2 cellular contexts compared by ENCODE assay signal in genomic region chr17:29016635-29017034, GRCh38.
TF ChIP-seq lines count a peak whose summit lies in the region.

No MANE protein-coding gene starts in this region.

TF ChIP-seq in WTC11, 78 proteins besides CTCF, POLR2A, EP300 and RAD21:
- TF ChIP-seq AFF4 (CRISPR knock-in tag; IDR thresholded peaks at IDR 0.05; ENCODE audit: borderline replicate concordance) (no peak), NR3C1 (CRISPR knock-in tag; conservative IDR thresholded peaks at IDR 0.05; ENCODE audit: low read depth) (no peak)
- TF ChIP-seq, protein P1, sequence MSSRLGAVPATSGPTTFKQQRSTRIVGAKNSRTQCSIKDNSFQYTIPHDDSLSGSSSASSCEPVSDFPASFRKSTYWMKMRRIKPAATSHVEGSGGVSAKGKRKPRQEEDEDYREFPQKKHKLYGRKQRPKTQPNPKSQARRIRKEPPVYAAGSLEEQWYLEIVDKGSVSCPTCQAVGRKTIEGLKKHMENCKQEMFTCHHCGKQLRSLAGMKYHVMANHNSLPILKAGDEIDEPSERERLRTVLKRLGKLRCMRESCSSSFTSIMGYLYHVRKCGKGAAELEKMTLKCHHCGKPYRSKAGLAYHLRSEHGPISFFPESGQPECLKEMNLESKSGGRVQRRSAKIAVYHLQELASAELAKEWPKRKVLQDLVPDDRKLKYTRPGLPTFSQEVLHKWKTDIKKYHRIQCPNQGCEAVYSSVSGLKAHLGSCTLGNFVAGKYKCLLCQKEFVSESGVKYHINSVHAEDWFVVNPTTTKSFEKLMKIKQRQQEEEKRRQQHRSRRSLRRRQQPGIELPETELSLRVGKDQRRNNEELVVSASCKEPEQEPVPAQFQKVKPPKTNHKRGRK (CRISPR knock-in tag; IDR thresholded peaks at IDR 0.05; ENCODE audit: borderline replicate concordance), result no peak

TF ChIP-seq in H1, 55 proteins besides CTCF, POLR2A, EP300 and RAD21:
- TF ChIP-seq RBBP5 (IDR thresholded peaks at IDR 0.05; ENCODE audit: borderline replicate concordance, low read depth, low read length), result no peak
- no peak for TF ChIP-seq RNF2 (IDR thresholded peaks at IDR 0.05; ENCODE audit: borderline replicate concordance, low read depth, low read length, missing control alignments, poor library complexity, severe bottlenecking)
- no peak for TF ChIP-seq CHD2 (IDR thresholded peaks at IDR 0.05; ENCODE audit: low read length)
- no peak for TF ChIP-seq KDM1A (IDR thresholded peaks at IDR 0.05; ENCODE audit: borderline replicate concordance, low read length)
- TF ChIP-seq, protein P2, sequence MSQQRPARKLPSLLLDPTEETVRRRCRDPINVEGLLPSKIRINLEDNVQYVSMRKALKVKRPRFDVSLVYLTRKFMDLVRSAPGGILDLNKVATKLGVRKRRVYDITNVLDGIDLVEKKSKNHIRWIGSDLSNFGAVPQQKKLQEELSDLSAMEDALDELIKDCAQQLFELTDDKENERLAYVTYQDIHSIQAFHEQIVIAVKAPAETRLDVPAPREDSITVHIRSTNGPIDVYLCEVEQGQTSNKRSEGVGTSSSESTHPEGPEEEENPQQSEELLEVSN (IDR thresholded peaks at IDR 0.05), result no peak
- TF ChIP-seq RFX5 (IDR thresholded peaks at IDR 0.05; ENCODE audit: borderline replicate concordance, low read depth, low read length), result no peak
- TF ChIP-seq, protein P3, sequence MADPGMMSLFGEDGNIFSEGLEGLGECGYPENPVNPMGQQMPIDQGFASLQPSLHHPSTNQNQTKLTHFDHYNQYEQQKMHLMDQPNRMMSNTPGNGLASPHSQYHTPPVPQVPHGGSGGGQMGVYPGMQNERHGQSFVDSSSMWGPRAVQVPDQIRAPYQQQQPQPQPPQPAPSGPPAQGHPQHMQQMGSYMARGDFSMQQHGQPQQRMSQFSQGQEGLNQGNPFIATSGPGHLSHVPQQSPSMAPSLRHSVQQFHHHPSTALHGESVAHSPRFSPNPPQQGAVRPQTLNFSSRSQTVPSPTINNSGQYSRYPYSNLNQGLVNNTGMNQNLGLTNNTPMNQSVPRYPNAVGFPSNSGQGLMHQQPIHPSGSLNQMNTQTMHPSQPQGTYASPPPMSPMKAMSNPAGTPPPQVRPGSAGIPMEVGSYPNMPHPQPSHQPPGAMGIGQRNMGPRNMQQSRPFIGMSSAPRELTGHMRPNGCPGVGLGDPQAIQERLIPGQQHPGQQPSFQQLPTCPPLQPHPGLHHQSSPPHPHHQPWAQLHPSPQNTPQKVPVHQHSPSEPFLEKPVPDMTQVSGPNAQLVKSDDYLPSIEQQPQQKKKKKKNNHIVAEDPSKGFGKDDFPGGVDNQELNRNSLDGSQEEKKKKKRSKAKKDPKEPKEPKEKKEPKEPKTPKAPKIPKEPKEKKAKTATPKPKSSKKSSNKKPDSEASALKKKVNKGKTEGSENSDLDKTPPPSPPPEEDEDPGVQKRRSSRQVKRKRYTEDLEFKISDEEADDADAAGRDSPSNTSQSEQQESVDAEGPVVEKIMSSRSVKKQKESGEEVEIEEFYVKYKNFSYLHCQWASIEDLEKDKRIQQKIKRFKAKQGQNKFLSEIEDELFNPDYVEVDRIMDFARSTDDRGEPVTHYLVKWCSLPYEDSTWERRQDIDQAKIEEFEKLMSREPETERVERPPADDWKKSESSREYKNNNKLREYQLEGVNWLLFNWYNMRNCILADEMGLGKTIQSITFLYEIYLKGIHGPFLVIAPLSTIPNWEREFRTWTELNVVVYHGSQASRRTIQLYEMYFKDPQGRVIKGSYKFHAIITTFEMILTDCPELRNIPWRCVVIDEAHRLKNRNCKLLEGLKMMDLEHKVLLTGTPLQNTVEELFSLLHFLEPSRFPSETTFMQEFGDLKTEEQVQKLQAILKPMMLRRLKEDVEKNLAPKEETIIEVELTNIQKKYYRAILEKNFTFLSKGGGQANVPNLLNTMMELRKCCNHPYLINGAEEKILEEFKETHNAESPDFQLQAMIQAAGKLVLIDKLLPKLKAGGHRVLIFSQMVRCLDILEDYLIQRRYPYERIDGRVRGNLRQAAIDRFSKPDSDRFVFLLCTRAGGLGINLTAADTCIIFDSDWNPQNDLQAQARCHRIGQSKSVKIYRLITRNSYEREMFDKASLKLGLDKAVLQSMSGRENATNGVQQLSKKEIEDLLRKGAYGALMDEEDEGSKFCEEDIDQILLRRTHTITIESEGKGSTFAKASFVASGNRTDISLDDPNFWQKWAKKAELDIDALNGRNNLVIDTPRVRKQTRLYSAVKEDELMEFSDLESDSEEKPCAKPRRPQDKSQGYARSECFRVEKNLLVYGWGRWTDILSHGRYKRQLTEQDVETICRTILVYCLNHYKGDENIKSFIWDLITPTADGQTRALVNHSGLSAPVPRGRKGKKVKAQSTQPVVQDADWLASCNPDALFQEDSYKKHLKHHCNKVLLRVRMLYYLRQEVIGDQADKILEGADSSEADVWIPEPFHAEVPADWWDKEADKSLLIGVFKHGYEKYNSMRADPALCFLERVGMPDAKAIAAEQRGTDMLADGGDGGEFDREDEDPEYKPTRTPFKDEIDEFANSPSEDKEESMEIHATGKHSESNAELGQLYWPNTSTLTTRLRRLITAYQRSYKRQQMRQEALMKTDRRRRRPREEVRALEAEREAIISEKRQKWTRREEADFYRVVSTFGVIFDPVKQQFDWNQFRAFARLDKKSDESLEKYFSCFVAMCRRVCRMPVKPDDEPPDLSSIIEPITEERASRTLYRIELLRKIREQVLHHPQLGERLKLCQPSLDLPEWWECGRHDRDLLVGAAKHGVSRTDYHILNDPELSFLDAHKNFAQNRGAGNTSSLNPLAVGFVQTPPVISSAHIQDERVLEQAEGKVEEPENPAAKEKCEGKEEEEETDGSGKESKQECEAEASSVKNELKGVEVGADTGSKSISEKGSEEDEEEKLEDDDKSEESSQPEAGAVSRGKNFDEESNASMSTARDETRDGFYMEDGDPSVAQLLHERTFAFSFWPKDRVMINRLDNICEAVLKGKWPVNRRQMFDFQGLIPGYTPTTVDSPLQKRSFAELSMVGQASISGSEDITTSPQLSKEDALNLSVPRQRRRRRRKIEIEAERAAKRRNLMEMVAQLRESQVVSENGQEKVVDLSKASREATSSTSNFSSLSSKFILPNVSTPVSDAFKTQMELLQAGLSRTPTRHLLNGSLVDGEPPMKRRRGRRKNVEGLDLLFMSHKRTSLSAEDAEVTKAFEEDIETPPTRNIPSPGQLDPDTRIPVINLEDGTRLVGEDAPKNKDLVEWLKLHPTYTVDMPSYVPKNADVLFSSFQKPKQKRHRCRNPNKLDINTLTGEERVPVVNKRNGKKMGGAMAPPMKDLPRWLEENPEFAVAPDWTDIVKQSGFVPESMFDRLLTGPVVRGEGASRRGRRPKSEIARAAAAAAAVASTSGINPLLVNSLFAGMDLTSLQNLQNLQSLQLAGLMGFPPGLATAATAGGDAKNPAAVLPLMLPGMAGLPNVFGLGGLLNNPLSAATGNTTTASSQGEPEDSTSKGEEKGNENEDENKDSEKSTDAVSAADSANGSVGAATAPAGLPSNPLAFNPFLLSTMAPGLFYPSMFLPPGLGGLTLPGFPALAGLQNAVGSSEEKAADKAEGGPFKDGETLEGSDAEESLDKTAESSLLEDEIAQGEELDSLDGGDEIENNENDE (IDR thresholded peaks at IDR 0.05; ENCODE audit: insufficient replicate concordance, low read length), result no peak
- TF ChIP-seq TCF12 (IDR thresholded peaks at IDR 0.05; ENCODE audit: low read depth, low read length), result no peak
- no peak for TF ChIP-seq BACH1 (IDR thresholded peaks at IDR 0.05; ENCODE audit: low read length)
- TF ChIP-seq ATF2 (IDR thresholded peaks at IDR 0.05; ENCODE audit: low read length), result no peak
- no peak for TF ChIP-seq USF2 (IDR thresholded peaks at IDR 0.05; ENCODE audit: low read length)
- no peak for TF ChIP-seq SUZ12 (IDR thresholded peaks at IDR 0.05; ENCODE audit: low read length)
- no peak for TF ChIP-seq TBP (IDR thresholded peaks at IDR 0.05; ENCODE audit: low read depth, low read length)
- TF ChIP-seq GTF2F1 (IDR thresholded peaks at IDR 0.05; ENCODE audit: borderline replicate concordance, low read depth, low read length), result no peak
- TF ChIP-seq SRF (IDR thresholded peaks at IDR 0.05; ENCODE audit: low read depth, low read length), result no peak
- no peak for TF ChIP-seq ATF3 (IDR thresholded peaks at IDR 0.05; ENCODE audit: insufficient read depth, low read depth, low read length)
- TF ChIP-seq NANOG (IDR thresholded peaks at IDR 0.05; ENCODE audit: insufficient read depth, low read depth, low read length, poor library complexity, severe bottlenecking), result no peak
- no peak for TF ChIP-seq CREB1 (IDR thresholded peaks at IDR 0.05)
- no peak for TF ChIP-seq SIRT6 (IDR thresholded peaks at IDR 0.05; ENCODE audit: low read length)
- no peak for TF ChIP-seq CEBPB (IDR thresholded peaks at IDR 0.05; ENCODE audit: low read depth, low read length)
